In genomic region chr9:125142560-125143376, GRCh38 we compare ENCODE assay signal across 8 cellular contexts. TPM values are rescaled to one million over a fixed set of nuclear protein-coding genes. Genes with fewer than 3 reads are reported as not detected.
A peak's percentile ranks its signal among the peaks of the same experiment; 100 is the strongest.
DNase-seq lines count a peak whose midpoint lies in the region; TF ChIP-seq lines count a peak whose summit lies in the region.

No MANE protein-coding gene starts in this region.

- peaks cover 8% of the 10 kb centered on the region; the same call in 1 of the 2 replicates for H3K36me3 ChIP-seq in DOHH2 (ENCODE audit: control insufficient read depth, low read length)
- H3K36me3 ChIP-seq in H7 (replicated peaks; ENCODE audit: control insufficient read depth, insufficient read depth, low read length) = no peaks in the 10 kb centered on the region
- no peaks in the 10 kb centered on the region for H3K36me3 ChIP-seq in mucosa of stomach (ENCODE audit: control insufficient read depth, insufficient read depth, low read length)

- H3K9me2 ChIP-seq in DOHH2 (replicated peaks; ENCODE audit: control insufficient read depth, low read length) = no peaks in the 10 kb centered on the region

- peaks cover 9% of the 10 kb centered on the region for H3K79me2 ChIP-seq in DOHH2 (ENCODE audit: control insufficient read depth, low read length)

- TF ChIP-seq CTCF in DOHH2 (IDR thresholded peaks at IDR 0.05; ENCODE audit: low read depth, low read length, poor library complexity, severe bottlenecking) = no peak

- H3K4me3 ChIP-seq in DOHH2 (ENCODE audit: low read length) = peak overlapping the region; percentile 72
- peak overlapping the region; percentile 66 for H3K4me3 ChIP-seq in H7 (ENCODE audit: insufficient read depth, low read depth, low read length)
- peak overlapping the region; percentile 28 for H3K4me3 ChIP-seq in mucosa of stomach (ENCODE audit: low read length)

- peaks cover 13% of the 10 kb centered on the region for H3K4me1 ChIP-seq in DOHH2 (ENCODE audit: control insufficient read depth, low read length)
- H3K4me1 ChIP-seq in mucosa of stomach (ENCODE audit: control insufficient read depth, insufficient read depth, low read length) = peaks cover 4% of the 10 kb centered on the region

- H3K9ac ChIP-seq in mucosa of stomach (ENCODE audit: low read length) = peak overlapping the region; percentile 70

- no peaks in the 10 kb centered on the region for H3K9me3 ChIP-seq in DOHH2 (ENCODE audit: control insufficient read depth, insufficient read depth, low read length)
- no peaks in the 10 kb centered on the region for H3K9me3 ChIP-seq in mucosa of stomach (ENCODE audit: control insufficient read depth, low read length)

- no peaks in the 10 kb centered on the region for H3K27me3 ChIP-seq in DOHH2 (ENCODE audit: control insufficient read depth, low read length)
- no peaks in the 10 kb centered on the region for H3K27me3 ChIP-seq in H7 (ENCODE audit: control insufficient read depth, insufficient read depth, low read length)
- H3K27me3 ChIP-seq in mucosa of stomach (ENCODE audit: control insufficient read depth, insufficient read depth, low read length) = no peaks in the 10 kb centered on the region

- peak overlapping the region; percentile 73 for H3K4me2 ChIP-seq in DOHH2 (ENCODE audit: low read length)

- no peak overlapping the region for H3K27ac ChIP-seq in DOHH2 (ENCODE audit: low read depth, low read length)

- H3F3A ChIP-seq in DOHH2 (ENCODE audit: control insufficient read depth, insufficient read depth) = peaks cover 21% of the 10 kb centered on the region

- H4K20me1 ChIP-seq in DOHH2 (ENCODE audit: control insufficient read depth, insufficient read depth, low read depth, low read length) = no peaks in the 10 kb centered on the region

- DNase-seq in H7 (peak; percentile 89), RPMI8226 (peak; percentile 65), cerebellum (ENCODE audit: low spot score) (peak; percentile 12), SKM-1 treated with dmso at 0.1 percent for 144 hours (lab: John Stamatoyannopoulos, UW; ENCODE audit: unreplicated experiment) (no peak), HPDE6-E6E7 (ENCODE audit: extremely low spot score) (no peak), OCI-M2 (lab: John Stamatoyannopoulos, UW; ENCODE audit: unreplicated experiment) (no peak)

RNA-seq across cellular contexts. Expression of gene SCAI, which starts 0.6 kb away (rescaled TPM):
- 6.4 and 10.6 TPM in 2 replicates for total RNA-seq in H7 (2014; rRNA removed; shearing (Covaris generic))
- total RNA-seq in cerebellum = 42.6 TPM

RNA-seq across cellular contexts. Expression of gene PPP6C, which starts 46.8 kb away (rescaled TPM):
- 34.7 and 36.7 TPM in 2 replicates for total RNA-seq in H7 (2014; rRNA removed; shearing (Covaris generic))
- 23.1 TPM for total RNA-seq in cerebellum

RNA-seq across cellular contexts. Expression of gene RABEPK, which starts 57.6 kb away (rescaled TPM):
- 37.7 and 40.6 TPM in 2 replicates for total RNA-seq in H7 (2014; rRNA removed; shearing (Covaris generic))
- total RNA-seq in cerebellum = 11.1 TPM

Comparison
In these comparisons a context has a peak if more than half of its experiments do, and no peak if none do; other contexts are left out.
1. DNase-seq: peak in H7 (single experiment), RPMI8226 (single experiment) and cerebellum (single experiment); none in SKM-1 treated with dmso at 0.1 percent for 144 hours (single experiment), HPDE6-E6E7 (single experiment) and OCI-M2 (single experiment).
2. Peak in every context shown above with its lines, with median percentiles within 50 percentile points of each other: H3K4me3 ChIP-seq.